ENCODE assay signal across 34 cellular contexts in the genomic region with DNA sequence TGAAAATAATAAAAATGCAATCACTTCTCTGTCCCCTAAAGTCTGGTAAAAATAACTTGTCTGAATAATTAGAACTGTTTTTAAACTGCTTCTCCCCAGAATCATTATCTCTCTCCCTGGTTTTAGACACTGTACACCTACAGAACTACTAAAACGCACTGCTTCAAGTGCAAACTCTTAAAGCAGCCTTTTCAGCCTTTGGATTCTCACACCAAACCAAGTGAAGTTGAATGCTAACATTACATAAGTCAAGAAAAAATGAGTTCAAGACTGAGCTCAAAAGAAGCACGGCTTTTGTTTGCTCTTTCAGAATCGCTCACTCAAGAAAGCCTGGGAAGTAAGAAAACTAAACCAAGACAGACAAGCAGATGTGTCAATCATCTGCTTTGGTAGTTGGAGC.
"Had no signal": no experiment of that assay in that cellular context is flagged by ENCODE, and none has a peak within 500 bp of the region (broad histone marks: within the 10 kb centered on the region; RNA-seq: fewer than 3 reads in every experiment).

No MANE protein-coding gene starts in this region.

- H3K9me3 ChIP-seq: MG63 had no signal

- H3K4me3 ChIP-seq: MG63 had no signal

- DNase-seq: Karpas-422, Kasumi-1, MG63, MM.1S, MV-4-11, NCI-H1048, NCI-H1092, NCI-H1092 treated with DMSO at 0.1 percent for 48 hours, NCI-H1105, NCI-H1105 treated with DMSO at 0.1 percent for 48 hours, NCI-H1417, NCI-H1417 treated with DMSO at 0.1 percent for 48 hours, NCI-H1436 treated with DMSO at 0.1 percent for 48 hours, NCI-H146, NCI-H1694, NCI-H1694 treated with DMSO at 0.1 percent for 48 hours, NCI-H187, NCI-H187 treated with DMSO at 0.1 percent for 48 hours, NCI-H1930, NCI-H2029, NCI-H2029 treated with DMSO at 0.1 percent for 48 hours, NCI-H2081, NCI-H2081 treated with DMSO at 0.1 percent for 48 hours, NCI-H2107, NCI-H2171, NCI-H2171 treated with DMSO at 0.1 percent for 48 hours, NCI-H2227 treated with DMSO at 0.1 percent for 48 hours, NCI-H226, NCI-H345, NCI-H446, NCI-H446 treated with DMSO at 0.1 percent for 48 hours, NCI-H510A, NCI-H510A treated with DMSO at 0.1 percent for 48 hours, NCI-H524 treated with DMSO at 0.1 percent for 48 hours had no signal

- H3K36me3 ChIP-seq: MG63 had no signal
